ENCODE assay signal across 8 cellular contexts in genomic region chr13:51844862-51845573, GRCh38. TPM values are rescaled to one million over a fixed set of nuclear protein-coding genes. Genes with fewer than 3 reads are reported as not detected.
DNase-seq lines count a peak whose midpoint lies in the region; ATAC-seq lines count a peak whose summit lies in the region.

TSS of gene TMEM272 (minus strand) at chr13:51845177. CDS start at chr13:51838530, 6,647 bp downstream.

- H3K27ac Mint-ChIP-seq in activated naive CD8-positive, alpha-beta T cell treated with anti-CD3 and anti-CD28 coated beads, Interleukin-2, amount 50 U/mL, for 24 hours = no peak within 1 kb of the TSS

- no peaks in the 10 kb centered on the region for H3K36me3 ChIP-seq in SJSA1

- H3K9me3 Mint-ChIP-seq in activated naive CD8-positive, alpha-beta T cell treated with anti-CD3 and anti-CD28 coated beads, Interleukin-2, amount 50 U/mL, for 24 hours = no peaks in the 10 kb centered on the region

- peak within 1 kb of the TSS; percentile 29 for H3K4me3 ChIP-seq in SJSA1

- ATAC-seq in HG03432 (IDR thresholded peaks at IDR 0.05; ENCODE audit: unreplicated experiment) = peak; percentile 80
- peak; percentile 69 for ATAC-seq in activated naive CD8-positive, alpha-beta T cell treated with anti-CD3 and anti-CD28 coated beads, Interleukin-2, amount 50 U/mL, for 24 hours
- ATAC-seq in left cardiac atrium = peak; percentile 84 to 90

- H3K27me3 Mint-ChIP-seq in activated naive CD8-positive, alpha-beta T cell treated with anti-CD3 and anti-CD28 coated beads, Interleukin-2, amount 50 U/mL, for 24 hours = peaks cover 2% of the 10 kb centered on the region

- intact Hi-C loops in left cardiac atrium (cut with DNase I) = loop anchor here in 1 of 2 donors (10.0 kb wide), 1 partner anchor 280 kb away; the partner anchor contains the start of gene NEK5

- DNase-seq in ELF-1 (ENCODE audit: low read depth, low spot score) (peak; percentile 83), SJSA1 (ENCODE audit: low read depth in 1 of 2, low spot score in 2 of 2) (peak; percentile 65 to 74), left cardiac atrium (peak; percentile 61), putamen (ENCODE audit: low spot score) (peak; percentile 77), NOMO-1 (lab: John Stamatoyannopoulos, UW; ENCODE audit: unreplicated experiment in 2 of 2) (no peak), NOMO-1 treated with dmso at 0.1 percent for 144 hours (lab: John Stamatoyannopoulos, UW; ENCODE audit: unreplicated experiment) (no peak)
- peak; percentile 78 for DNase-seq in activated naive CD8-positive, alpha-beta T cell treated with anti-CD3 and anti-CD28 coated beads, Interleukin-2, amount 50 U/mL, for 24 hours

- H3K27me3 ChIP-seq in SJSA1 (replicated peaks) = no peaks in the 10 kb centered on the region

- H3K4me1 Mint-ChIP-seq in activated naive CD8-positive, alpha-beta T cell treated with anti-CD3 and anti-CD28 coated beads, Interleukin-2, amount 50 U/mL, for 24 hours = peaks cover 16% of the 10 kb centered on the region

- H3K4me1 ChIP-seq in SJSA1 (replicated peaks) = peaks cover 57% of the 10 kb centered on the region

- no peaks in the 10 kb centered on the region for H3K36me3 Mint-ChIP-seq in activated naive CD8-positive, alpha-beta T cell treated with anti-CD3 and anti-CD28 coated beads, Interleukin-2, amount 50 U/mL, for 24 hours (ENCODE audit: low read depth)

- H3K4me3 Mint-ChIP-seq in activated naive CD8-positive, alpha-beta T cell treated with anti-CD3 and anti-CD28 coated beads, Interleukin-2, amount 50 U/mL, for 24 hours = peak within 1 kb of the TSS; percentile 57

- no peaks in the 10 kb centered on the region for H3K9me3 ChIP-seq in SJSA1 (replicated peaks)

- peak within 1 kb of the TSS; percentile 84 for H3K27ac ChIP-seq in SJSA1

RNA-seq across cellular contexts. Expression of gene TMEM272, which starts in this region (rescaled TPM):
- total RNA-seq in SJSA1 (2014; rRNA removed; shearing (Covaris generic)) = 0.68 TPM in 1 of 2 replicates, not detected in the other
- 1 to 10 TPM in 1 of 2 donors, under 1 TPM in 1; 0.68 to 1.4 TPM for total RNA-seq in left cardiac atrium

Comparison
In these comparisons a context has a peak if more than half of its experiments do, and no peak if none do; other contexts are left out.
1. Peak in DNase-seq, H3K4me3 ChIP-seq and H3K27ac ChIP-seq in SJSA1; RNA of the gene not detected or under 1 TPM.
2. DNase-seq: peak in ELF-1 (single experiment), activated naive CD8-positive, alpha-beta T cell treated with anti-CD3 and anti-CD28 coated beads, Interleukin-2, amount 50 U/mL, for 24 hours (single experiment), left cardiac atrium (single experiment) and putamen (single experiment); none in NOMO-1 (0 of 2) and NOMO-1 treated with dmso at 0.1 percent for 144 hours (single experiment).
3. Peak in every context shown above with its lines, with median percentiles within 50 percentile points of each other: ATAC-seq.